ENCODE assay signal across 1 cellular context in genomic region chr6:164502838-164503237, GRCh38.
TF ChIP-seq lines count a peak whose summit lies in the region.

No MANE protein-coding gene starts in this region.

TF ChIP-seq in GM23338, 12 proteins besides CTCF, POLR2A, EP300 and RAD21 (continued from another document):
- TF ChIP-seq REST (IDR thresholded peaks at IDR 0.05; ENCODE audit: unreplicated experiment) (no peak), EZH2phosphoT487 (IDR thresholded peaks at IDR 0.05; ENCODE audit: unreplicated experiment) (no peak), JUNB (IDR thresholded peaks at IDR 0.05; ENCODE audit: unreplicated experiment) (no peak), ETS1 (IDR thresholded peaks at IDR 0.05) (no peak), EZH2 (IDR thresholded peaks at IDR 0.05; ENCODE audit: low read depth, unreplicated experiment) (no peak), NANOG (IDR thresholded peaks at IDR 0.05; ENCODE audit: borderline replicate concordance) (no peak), POLR2AphosphoS5 (IDR thresholded peaks at IDR 0.05; ENCODE audit: low read depth) (no peak), STAT1 (IDR thresholded peaks at IDR 0.05; ENCODE audit: unreplicated experiment) (no peak), CREB1 (CRISPR knock-in tag; IDR thresholded peaks at IDR 0.05; ENCODE audit: low read depth) (no peak), ZNF114 (CRISPR knock-in tag; IDR thresholded peaks at IDR 0.05) (no peak)
